In genomic region chr21:41786521-41786987, GRCh38 we compare ENCODE assay signal across 15 cellular contexts. TPM values are rescaled to one million over a fixed set of nuclear protein-coding genes. Genes with fewer than 3 reads are reported as not detected.
A peak's percentile ranks its signal among the peaks of the same experiment; 100 is the strongest.
DNase-seq lines count a peak whose midpoint lies in the region; ATAC-seq, FAIRE-seq and TF ChIP-seq lines count a peak whose summit lies in the region.
"Had no signal": no experiment of that assay in that cellular context is flagged by ENCODE, and none has a peak within 500 bp of the region (broad histone marks: within the 10 kb centered on the region; RNA-seq: fewer than 3 reads in every experiment).

No MANE protein-coding gene starts in this region.

- POLR2A ChIA-PET in RWPE1 (lab: Yijun Ruan, JAX; ENCODE audit: low non-redundant PET): interaction anchor here (0.6 kb wide), 2 partner anchors 19 to 109 kb away, joined by 4 to 5 read pairs; no protein-coding TSS in a partner anchor

- H3K27me3 ChIP-seq in foreskin keratinocyte: no peaks in the 10 kb centered on the region

- TF ChIP-seq CTCF in RWPE1 (conservative IDR thresholded peaks at IDR 0.05; ENCODE audit: low read depth) (no peak), foreskin keratinocyte (conservative IDR thresholded peaks at IDR 0.05) (peak; percentile 37)

- DNase-seq in SHP77 (lab: John Stamatoyannopoulos, UW): peak; percentile 15 to 45
- DNase-seq in SHP77 treated with DMSO at 0.1 percent for 48 hours (lab: John Stamatoyannopoulos, UW): no peak
- DNase-seq in RWPE1 (ENCODE audit: low spot score): peak; percentile 87
- DNase-seq in foreskin keratinocyte: peak; percentile 98 to 99
- peak; percentile 2 for DNase-seq in urothelium cell line (ENCODE audit: low spot score)
- no peak for DNase-seq in stimulated activated CD4-positive, alpha-beta T cell treated with anti-CD3 and anti-CD28 coated beads, Interleukin-4, amount 100 ng/mL, for 24 hours
- DNase-seq in activated CD4-positive, alpha-beta T cell treated with anti-CD3 and anti-CD28 coated beads for 4 hours: no peak
- DNase-seq: H7, NCI-H1436, uterus had no signal

- CTCF ChIA-PET in RWPE1 (lab: Yijun Ruan, JAX): interaction anchor here (1.5 to 1.7 kb wide), 2 partner anchors 30 to 174 kb away, joined by 4 to 10 read pairs; no protein-coding TSS in a partner anchor

- FAIRE-seq in urothelium cell line (lab: Jason Lieb, UNC): no peak

- H3K27ac ChIP-seq in RWPE1 (peak overlapping the region; percentile 92), foreskin keratinocyte (peak overlapping the region; percentile 95)
- H3K27ac ChIP-seq: gastroesophageal sphincter, uterus had no signal

- H3K4me1 ChIP-seq in foreskin keratinocyte: peaks cover 26% of the 10 kb centered on the region
- H3K4me1 ChIP-seq: gastroesophageal sphincter, uterus had no signal

- ATAC-seq in foreskin keratinocyte (peak; percentile 75), GM21528 (IDR thresholded peaks at IDR 0.05; ENCODE audit: low FRiP score, unreplicated experiment) (no peak)
- ATAC-seq: gastroesophageal sphincter, WTC11 had no signal

RNA-seq across cellular contexts. Expression of gene RIPK4, which starts 19.7 kb away (rescaled TPM):
- total RNA-seq in foreskin keratinocyte: 33.2 and 40.9 TPM in 2 replicates
- 18.9 and 23.8 TPM in 2 replicates for polyA plus RNA-seq in foreskin keratinocyte
- total RNA-seq: activated T-helper 2 cell treated with anti-CD3 and anti-CD28 coated beads, Interferon-gamma antibody, Interleukin-2, Interleukin-4, amounts not matched to agents 10 μg/mL and 5 μg/mL and 100 μg/mL, durations not matched to agents 14 hours and 24 hours and 36 hours; mesenteric fat pad had no signal

Comparison
In these comparisons a context has a peak if more than half of its experiments do, and no peak if none do; other contexts are left out.
1. DNase-seq: peak in SHP77 (2 of 2), RWPE1 (single experiment), foreskin keratinocyte (2 of 2) and urothelium cell line (single experiment); none in SHP77 treated with DMSO at 0.1 percent for 48 hours (single experiment), stimulated activated CD4-positive, alpha-beta T cell treated with anti-CD3 and anti-CD28 coated beads, Interleukin-4, amount 100 ng/mL, for 24 hours (single experiment) and activated CD4-positive, alpha-beta T cell treated with anti-CD3 and anti-CD28 coated beads for 4 hours (0 of 2).